ENCODE assay signal across 1 cellular context in the genomic region with DNA sequence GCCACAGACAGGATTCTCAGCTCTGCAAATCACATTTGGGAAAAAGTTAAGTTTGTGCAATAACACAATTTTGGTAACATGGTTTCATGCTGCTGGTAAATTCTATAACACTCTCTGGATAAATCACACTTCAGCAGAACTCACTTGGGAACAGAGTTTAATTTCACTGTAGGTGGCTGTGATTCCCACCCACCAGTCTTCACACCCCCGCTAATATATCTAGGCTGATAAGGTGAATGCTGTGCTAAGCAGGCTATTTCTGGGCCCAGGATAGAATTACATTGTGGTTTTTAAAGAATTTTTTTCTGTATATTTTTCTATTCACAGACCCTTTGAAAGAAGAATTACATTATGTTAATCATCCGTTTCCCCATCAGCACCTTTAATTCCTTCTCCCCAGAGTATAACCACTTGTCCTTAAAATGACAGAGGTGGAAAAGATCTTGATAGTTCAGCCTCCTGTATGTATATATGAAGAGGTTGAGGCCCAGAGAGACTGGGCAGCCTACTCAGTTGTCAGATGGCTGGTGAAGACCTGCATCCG.
TF ChIP-seq lines count a peak whose summit lies in the region.

No MANE protein-coding gene starts in this region.

TF ChIP-seq in HepG2, 621 proteins besides CTCF, POLR2A, EP300 and RAD21:
- TF ChIP-seq, protein P1, sequence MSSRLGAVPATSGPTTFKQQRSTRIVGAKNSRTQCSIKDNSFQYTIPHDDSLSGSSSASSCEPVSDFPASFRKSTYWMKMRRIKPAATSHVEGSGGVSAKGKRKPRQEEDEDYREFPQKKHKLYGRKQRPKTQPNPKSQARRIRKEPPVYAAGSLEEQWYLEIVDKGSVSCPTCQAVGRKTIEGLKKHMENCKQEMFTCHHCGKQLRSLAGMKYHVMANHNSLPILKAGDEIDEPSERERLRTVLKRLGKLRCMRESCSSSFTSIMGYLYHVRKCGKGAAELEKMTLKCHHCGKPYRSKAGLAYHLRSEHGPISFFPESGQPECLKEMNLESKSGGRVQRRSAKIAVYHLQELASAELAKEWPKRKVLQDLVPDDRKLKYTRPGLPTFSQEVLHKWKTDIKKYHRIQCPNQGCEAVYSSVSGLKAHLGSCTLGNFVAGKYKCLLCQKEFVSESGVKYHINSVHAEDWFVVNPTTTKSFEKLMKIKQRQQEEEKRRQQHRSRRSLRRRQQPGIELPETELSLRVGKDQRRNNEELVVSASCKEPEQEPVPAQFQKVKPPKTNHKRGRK (CRISPR knock-in tag; IDR thresholded peaks at IDR 0.05), result no peak
- TF ChIP-seq ZNF33A (CRISPR knock-in tag; IDR thresholded peaks at IDR 0.05; ENCODE audit: borderline replicate concordance), result no peak
- TF ChIP-seq ZNF850 (CRISPR knock-in tag; conservative IDR thresholded peaks at IDR 0.05), result no peak
- TF ChIP-seq MTA3 (CRISPR knock-in tag; IDR thresholded peaks at IDR 0.05), result no peak
- no peak for TF ChIP-seq HOXA7 (CRISPR knock-in tag; IDR thresholded peaks at IDR 0.05)
- TF ChIP-seq, protein P2, sequence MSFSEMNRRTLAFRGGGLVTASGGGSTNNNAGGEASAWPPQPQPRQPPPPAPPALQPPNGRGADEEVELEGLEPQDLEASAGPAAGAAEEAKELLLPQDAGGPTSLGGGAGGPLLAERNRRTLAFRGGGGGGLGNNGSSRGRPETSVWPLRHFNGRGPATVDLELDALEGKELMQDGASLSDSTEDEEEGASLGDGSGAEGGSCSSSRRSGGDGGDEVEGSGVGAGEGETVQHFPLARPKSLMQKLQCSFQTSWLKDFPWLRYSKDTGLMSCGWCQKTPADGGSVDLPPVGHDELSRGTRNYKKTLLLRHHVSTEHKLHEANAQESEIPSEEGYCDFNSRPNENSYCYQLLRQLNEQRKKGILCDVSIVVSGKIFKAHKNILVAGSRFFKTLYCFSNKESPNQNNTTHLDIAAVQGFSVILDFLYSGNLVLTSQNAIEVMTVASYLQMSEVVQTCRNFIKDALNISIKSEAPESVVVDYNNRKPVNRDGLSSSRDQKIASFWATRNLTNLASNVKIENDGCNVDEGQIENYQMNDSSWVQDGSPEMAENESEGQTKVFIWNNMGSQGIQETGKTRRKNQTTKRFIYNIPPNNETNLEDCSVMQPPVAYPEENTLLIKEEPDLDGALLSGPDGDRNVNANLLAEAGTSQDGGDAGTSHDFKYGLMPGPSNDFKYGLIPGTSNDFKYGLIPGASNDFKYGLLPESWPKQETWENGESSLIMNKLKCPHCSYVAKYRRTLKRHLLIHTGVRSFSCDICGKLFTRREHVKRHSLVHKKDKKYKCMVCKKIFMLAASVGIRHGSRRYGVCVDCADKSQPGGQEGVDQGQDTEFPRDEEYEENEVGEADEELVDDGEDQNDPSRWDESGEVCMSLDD (CRISPR knock-in tag; IDR thresholded peaks at IDR 0.05; ENCODE audit: borderline replicate concordance), result no peak
- no peak for TF ChIP-seq ZNF616 (CRISPR knock-in tag; IDR thresholded peaks at IDR 0.05; ENCODE audit: low read depth)
- TF ChIP-seq FOXK1 (CRISPR knock-in tag; IDR thresholded peaks at IDR 0.05; ENCODE audit: borderline replicate concordance, low read depth), result no peak
- TF ChIP-seq, protein P3, sequence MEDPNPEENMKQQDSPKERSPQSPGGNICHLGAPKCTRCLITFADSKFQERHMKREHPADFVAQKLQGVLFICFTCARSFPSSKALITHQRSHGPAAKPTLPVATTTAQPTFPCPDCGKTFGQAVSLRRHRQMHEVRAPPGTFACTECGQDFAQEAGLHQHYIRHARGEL (CRISPR knock-in tag; IDR thresholded peaks at IDR 0.05), result no peak
- no peak for TF ChIP-seq CHD2 (IDR thresholded peaks at IDR 0.05; ENCODE audit: low read depth, low read length)
- TF ChIP-seq HNF4G (IDR thresholded peaks at IDR 0.05; ENCODE audit: borderline replicate concordance, low read depth, low read length), result no peak
- no peak for TF ChIP-seq HNF4G (CRISPR knock-in tag; IDR thresholded peaks at IDR 0.05; ENCODE audit: borderline replicate concordance, low read depth)
- TF ChIP-seq, protein P4, sequence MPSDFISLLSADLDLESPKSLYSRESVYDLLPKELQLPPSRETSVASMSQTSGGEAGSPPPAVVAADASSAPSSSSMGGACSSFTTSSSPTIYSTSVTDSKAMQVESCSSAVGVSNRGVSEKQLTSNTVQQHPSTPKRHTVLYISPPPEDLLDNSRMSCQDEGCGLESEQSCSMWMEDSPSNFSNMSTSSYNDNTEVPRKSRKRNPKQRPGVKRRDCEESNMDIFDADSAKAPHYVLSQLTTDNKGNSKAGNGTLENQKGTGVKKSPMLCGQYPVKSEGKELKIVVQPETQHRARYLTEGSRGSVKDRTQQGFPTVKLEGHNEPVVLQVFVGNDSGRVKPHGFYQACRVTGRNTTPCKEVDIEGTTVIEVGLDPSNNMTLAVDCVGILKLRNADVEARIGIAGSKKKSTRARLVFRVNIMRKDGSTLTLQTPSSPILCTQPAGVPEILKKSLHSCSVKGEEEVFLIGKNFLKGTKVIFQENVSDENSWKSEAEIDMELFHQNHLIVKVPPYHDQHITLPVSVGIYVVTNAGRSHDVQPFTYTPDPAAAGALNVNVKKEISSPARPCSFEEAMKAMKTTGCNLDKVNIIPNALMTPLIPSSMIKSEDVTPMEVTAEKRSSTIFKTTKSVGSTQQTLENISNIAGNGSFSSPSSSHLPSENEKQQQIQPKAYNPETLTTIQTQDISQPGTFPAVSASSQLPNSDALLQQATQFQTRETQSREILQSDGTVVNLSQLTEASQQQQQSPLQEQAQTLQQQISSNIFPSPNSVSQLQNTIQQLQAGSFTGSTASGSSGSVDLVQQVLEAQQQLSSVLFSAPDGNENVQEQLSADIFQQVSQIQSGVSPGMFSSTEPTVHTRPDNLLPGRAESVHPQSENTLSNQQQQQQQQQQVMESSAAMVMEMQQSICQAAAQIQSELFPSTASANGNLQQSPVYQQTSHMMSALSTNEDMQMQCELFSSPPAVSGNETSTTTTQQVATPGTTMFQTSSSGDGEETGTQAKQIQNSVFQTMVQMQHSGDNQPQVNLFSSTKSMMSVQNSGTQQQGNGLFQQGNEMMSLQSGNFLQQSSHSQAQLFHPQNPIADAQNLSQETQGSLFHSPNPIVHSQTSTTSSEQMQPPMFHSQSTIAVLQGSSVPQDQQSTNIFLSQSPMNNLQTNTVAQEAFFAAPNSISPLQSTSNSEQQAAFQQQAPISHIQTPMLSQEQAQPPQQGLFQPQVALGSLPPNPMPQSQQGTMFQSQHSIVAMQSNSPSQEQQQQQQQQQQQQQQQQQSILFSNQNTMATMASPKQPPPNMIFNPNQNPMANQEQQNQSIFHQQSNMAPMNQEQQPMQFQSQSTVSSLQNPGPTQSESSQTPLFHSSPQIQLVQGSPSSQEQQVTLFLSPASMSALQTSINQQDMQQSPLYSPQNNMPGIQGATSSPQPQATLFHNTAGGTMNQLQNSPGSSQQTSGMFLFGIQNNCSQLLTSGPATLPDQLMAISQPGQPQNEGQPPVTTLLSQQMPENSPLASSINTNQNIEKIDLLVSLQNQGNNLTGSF (CRISPR knock-in tag; IDR thresholded peaks at IDR 0.05), result no peak
- no peak for TF ChIP-seq HOXA3 (CRISPR knock-in tag; IDR thresholded peaks at IDR 0.05)
- TF ChIP-seq, protein P5, sequence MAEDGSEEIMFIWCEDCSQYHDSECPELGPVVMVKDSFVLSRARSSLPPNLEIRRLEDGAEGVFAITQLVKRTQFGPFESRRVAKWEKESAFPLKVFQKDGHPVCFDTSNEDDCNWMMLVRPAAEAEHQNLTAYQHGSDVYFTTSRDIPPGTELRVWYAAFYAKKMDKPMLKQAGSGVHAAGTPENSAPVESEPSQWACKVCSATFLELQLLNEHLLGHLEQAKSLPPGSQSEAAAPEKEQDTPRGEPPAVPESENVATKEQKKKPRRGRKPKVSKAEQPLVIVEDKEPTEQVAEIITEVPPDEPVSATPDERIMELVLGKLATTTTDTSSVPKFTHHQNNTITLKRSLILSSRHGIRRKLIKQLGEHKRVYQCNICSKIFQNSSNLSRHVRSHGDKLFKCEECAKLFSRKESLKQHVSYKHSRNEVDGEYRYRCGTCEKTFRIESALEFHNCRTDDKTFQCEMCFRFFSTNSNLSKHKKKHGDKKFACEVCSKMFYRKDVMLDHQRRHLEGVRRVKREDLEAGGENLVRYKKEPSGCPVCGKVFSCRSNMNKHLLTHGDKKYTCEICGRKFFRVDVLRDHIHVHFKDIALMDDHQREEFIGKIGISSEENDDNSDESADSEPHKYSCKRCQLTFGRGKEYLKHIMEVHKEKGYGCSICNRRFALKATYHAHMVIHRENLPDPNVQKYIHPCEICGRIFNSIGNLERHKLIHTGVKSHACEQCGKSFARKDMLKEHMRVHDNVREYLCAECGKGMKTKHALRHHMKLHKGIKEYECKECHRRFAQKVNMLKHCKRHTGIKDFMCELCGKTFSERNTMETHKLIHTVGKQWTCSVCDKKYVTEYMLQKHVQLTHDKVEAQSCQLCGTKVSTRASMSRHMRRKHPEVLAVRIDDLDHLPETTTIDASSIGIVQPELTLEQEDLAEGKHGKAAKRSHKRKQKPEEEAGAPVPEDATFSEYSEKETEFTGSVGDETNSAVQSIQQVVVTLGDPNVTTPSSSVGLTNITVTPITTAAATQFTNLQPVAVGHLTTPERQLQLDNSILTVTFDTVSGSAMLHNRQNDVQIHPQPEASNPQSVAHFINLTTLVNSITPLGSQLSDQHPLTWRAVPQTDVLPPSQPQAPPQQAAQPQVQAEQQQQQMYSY (CRISPR knock-in tag; IDR thresholded peaks at IDR 0.05), result no peak
- no peak for TF ChIP-seq SMYD3 (CRISPR knock-in tag; IDR thresholded peaks at IDR 0.05)
- TF ChIP-seq, protein P6, sequence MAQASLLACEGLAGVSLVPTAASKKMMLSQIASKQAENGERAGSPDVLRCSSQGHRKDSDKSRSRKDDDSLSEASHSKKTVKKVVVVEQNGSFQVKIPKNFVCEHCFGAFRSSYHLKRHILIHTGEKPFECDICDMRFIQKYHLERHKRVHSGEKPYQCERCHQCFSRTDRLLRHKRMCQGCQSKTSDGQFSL (CRISPR knock-in tag; IDR thresholded peaks at IDR 0.05), result no peak
- TF ChIP-seq, protein P7, sequence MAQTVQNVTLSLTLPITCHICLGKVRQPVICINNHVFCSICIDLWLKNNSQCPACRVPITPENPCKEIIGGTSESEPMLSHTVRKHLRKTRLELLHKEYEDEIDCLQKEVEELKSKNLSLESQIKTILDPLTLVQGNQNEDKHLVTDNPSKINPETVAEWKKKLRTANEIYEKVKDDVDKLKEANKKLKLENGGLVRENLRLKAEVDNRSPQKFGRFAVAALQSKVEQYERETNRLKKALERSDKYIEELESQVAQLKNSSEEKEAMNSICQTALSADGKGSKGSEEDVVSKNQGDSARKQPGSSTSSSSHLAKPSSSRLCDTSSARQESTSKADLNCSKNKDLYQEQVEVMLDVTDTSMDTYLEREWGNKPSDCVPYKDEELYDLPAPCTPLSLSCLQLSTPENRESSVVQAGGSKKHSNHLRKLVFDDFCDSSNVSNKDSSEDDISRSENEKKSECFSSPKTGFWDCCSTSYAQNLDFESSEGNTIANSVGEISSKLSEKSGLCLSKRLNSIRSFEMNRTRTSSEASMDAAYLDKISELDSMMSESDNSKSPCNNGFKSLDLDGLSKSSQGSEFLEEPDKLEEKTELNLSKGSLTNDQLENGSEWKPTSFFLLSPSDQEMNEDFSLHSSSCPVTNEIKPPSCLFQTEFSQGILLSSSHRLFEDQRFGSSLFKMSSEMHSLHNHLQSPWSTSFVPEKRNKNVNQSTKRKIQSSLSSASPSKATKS (CRISPR knock-in tag; IDR thresholded peaks at IDR 0.05), result no peak
- TF ChIP-seq KAT7 (CRISPR knock-in tag; IDR thresholded peaks at IDR 0.05; ENCODE audit: borderline replicate concordance), result no peak
- no peak for TF ChIP-seq ZNF24 (IDR thresholded peaks at IDR 0.05)
